In the genomic region with DNA sequence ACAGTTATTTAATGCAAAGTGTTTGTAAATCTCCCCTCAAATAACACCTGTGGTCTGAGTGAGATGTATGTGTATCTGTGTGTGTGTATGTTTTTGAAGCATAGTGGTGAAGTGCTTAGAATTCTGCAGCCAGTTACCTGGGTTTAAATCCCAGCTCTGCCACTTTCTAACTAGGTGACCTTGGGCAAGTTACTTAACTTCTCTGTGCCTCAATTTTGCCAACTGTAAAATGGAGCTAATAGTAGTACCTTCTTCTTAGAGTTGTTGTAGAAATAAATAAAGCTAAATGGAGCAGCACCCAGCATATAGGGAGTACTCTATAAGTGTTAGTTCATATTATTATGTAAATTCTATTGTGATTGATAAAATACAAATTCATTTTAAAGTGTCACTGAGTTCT, we compare ENCODE assay signal across 33 cellular contexts. TPM values are rescaled to one million over a fixed set of nuclear protein-coding genes. Genes with fewer than 3 reads are reported as not detected.
A peak's percentile ranks its signal among the peaks of the same experiment; 100 is the strongest.
DNase-seq lines count a peak whose midpoint lies in the region; ATAC-seq, FAIRE-seq and TF ChIP-seq lines count a peak whose summit lies in the region.
"Had no signal": no experiment of that assay in that cellular context is flagged by ENCODE, and none has a peak within 500 bp of the region (broad histone marks: within the 10 kb centered on the region; RNA-seq: fewer than 3 reads in every experiment).

No MANE protein-coding gene starts in this region.

- no peak for TF ChIP-seq EP300 in HepG2 (IDR thresholded peaks at IDR 0.05; ENCODE audit: low read depth in 2 of 2, low read length in 2 of 2)
- no peak for TF ChIP-seq EP300 in HepG2 (CRISPR knock-in tag; IDR thresholded peaks at IDR 0.05; ENCODE audit: borderline replicate concordance)

- H3K79me2 ChIP-seq in HepG2 (ENCODE audit: insufficient read depth, low read length): no peaks in the 10 kb centered on the region
- H3K79me2 ChIP-seq in MM.1S (ENCODE audit: low read length): no peaks in the 10 kb centered on the region

- no peaks in the 10 kb centered on the region for H3K9me2 ChIP-seq in MM.1S (replicated peaks; ENCODE audit: insufficient read depth, low read length)

- TF ChIP-seq CTCF in HepG2 (CRISPR knock-in tag; IDR thresholded peaks at IDR 0.05) (no peak), right lobe of liver (IDR thresholded peaks at IDR 0.05) (no peak), MM.1S (IDR thresholded peaks at IDR 0.05; ENCODE audit: low read length) (no peak), brain microvascular endothelial cell (IDR thresholded peaks at IDR 0.05; ENCODE audit: low read depth, low read length, missing control alignments) (no peak)

- POLR2A ChIA-PET in HepG2 (lab: Yijun Ruan, JAX): interaction anchor here (1.4 to 1.5 kb wide), 2 partner anchors 49 to 235 kb away, joined by 3 to 5 read pairs; a partner anchor contains a TSS

- TF ChIP-seq POLR2A in HepG2 (IDR thresholded peaks at IDR 0.05; ENCODE audit: insufficient read depth in 1 of 2, low read depth in 2 of 2, low read length in 2 of 2): no peak
- TF ChIP-seq POLR2A in right lobe of liver (IDR thresholded peaks at IDR 0.05): no peak

- H3K9ac ChIP-seq in HepG2 (ENCODE audit: insufficient read depth, low read depth, low read length): no peak overlapping the region
- H3K9ac ChIP-seq in MM.1S (ENCODE audit: low read length): no peak overlapping the region
- H3K9ac ChIP-seq: BLaER1; BLaER1 treated with 17β-estradiol and CSF1 and Interleukin-3, amounts not matched to agents 10 nM and 100 nM had no signal

- CTCF ChIA-PET in HepG2 (lab: Yijun Ruan, JAX; ENCODE audit: low intra/inter-chr PET ratio, low total read pairs): no interaction called here

- H3F3A ChIP-seq in MM.1S (ENCODE audit: insufficient read depth, low read length): no peaks in the 10 kb centered on the region

- H3K27me3 ChIP-seq in HepG2 (ENCODE audit: control insufficient read depth in 1 of 2, insufficient read depth in 2 of 2, low read length in 2 of 2): no peaks in the 10 kb centered on the region
- H3K27me3 ChIP-seq in right lobe of liver: no peaks in the 10 kb centered on the region
- no peaks in the 10 kb centered on the region for H3K27me3 ChIP-seq in MM.1S (replicated peaks; ENCODE audit: insufficient read depth, low read length)
- H3K27me3 ChIP-seq in brain microvascular endothelial cell (replicated peaks): no peaks in the 10 kb centered on the region
- H3K27me3 ChIP-seq: BE2C; BLaER1; BLaER1 treated with 17β-estradiol and CSF1 and Interleukin-3, amounts not matched to agents 10 nM and 100 nM had no signal

- no peak for FAIRE-seq in HepG2 (lab: Jason Lieb, UNC)
- FAIRE-seq: A204.1, A549, D721Med had no signal

- ATAC-seq in HepG2: no peak
- ATAC-seq in right lobe of liver: no peak
- ATAC-seq: A549; CD8-positive, alpha-beta T cell had no signal

- TF ChIP-seq RAD21 in HepG2 (CRISPR knock-in tag; IDR thresholded peaks at IDR 0.05): no peak

- no peaks in the 10 kb centered on the region for H3K36me3 ChIP-seq in HepG2 (replicated peaks in 1 of 2; ENCODE audit: control insufficient read depth in 1 of 2, insufficient read depth in 2 of 2, low read length in 2 of 2)
- no peaks in the 10 kb centered on the region for H3K36me3 ChIP-seq in right lobe of liver
- no peaks in the 10 kb centered on the region for H3K36me3 ChIP-seq in MM.1S (replicated peaks; ENCODE audit: insufficient read depth, low read length)
- no peaks in the 10 kb centered on the region for H3K36me3 ChIP-seq in brain microvascular endothelial cell (replicated peaks)
- H3K36me3 ChIP-seq: BE2C, BLaER1 had no signal

- no peak overlapping the region for H3K27ac ChIP-seq in HepG2 (ENCODE audit: extremely low read length, insufficient read depth, low read length)
- no peak overlapping the region for H3K27ac ChIP-seq in right lobe of liver
- H3K27ac ChIP-seq in MM.1S (ENCODE audit: low read length): no peak overlapping the region
- H3K27ac ChIP-seq in brain microvascular endothelial cell: no peak overlapping the region
- H3K27ac ChIP-seq: 22Rv1; A549; BLaER1; BLaER1 treated with 17β-estradiol and CSF1 and Interleukin-3, amounts not matched to agents 10 nM and 100 nM; C4-2B had no signal

- H3K4me1 ChIP-seq in HepG2 (ENCODE audit: insufficient read depth, low read length) (peaks cover 35% of the 10 kb centered on the region), right lobe of liver (no peaks in the 10 kb centered on the region), MM.1S (ENCODE audit: low read length) (peaks cover 6% of the 10 kb centered on the region; the same call in 1 of the 2 replicates)
- H3K4me1 ChIP-seq: A549, BE2C, BLaER1, Caco-2 had no signal

- H4K20me1 ChIP-seq in HepG2 (ENCODE audit: insufficient read depth, low read length) (no peaks in the 10 kb centered on the region), MM.1S (ENCODE audit: insufficient read depth, low read length) (no peaks in the 10 kb centered on the region)
- H4K20me1 ChIP-seq: BLaER1; BLaER1 treated with 17β-estradiol and CSF1 and Interleukin-3, amounts not matched to agents 10 nM and 100 nM had no signal

- no peaks in the 10 kb centered on the region for H3K9me3 ChIP-seq in HepG2 (ENCODE audit: low read length)
- H3K9me3 ChIP-seq in right lobe of liver: no peaks in the 10 kb centered on the region
- H3K9me3 ChIP-seq in MM.1S (replicated peaks; ENCODE audit: insufficient read depth, low read length): no peaks in the 10 kb centered on the region
- H3K9me3 ChIP-seq: A549; BE2C; BLaER1; BLaER1 treated with 17β-estradiol and CSF1 and Interleukin-3, amounts not matched to agents 10 nM and 100 nM; Caco-2 had no signal

- DNase-seq in HepG2 (ENCODE audit: low spot score): no peak
- no peak for DNase-seq in right lobe of liver
- DNase-seq in MM.1S: no peak
- no peak for DNase-seq in brain microvascular endothelial cell
- DNase-seq: 8988T; ACHN; AML-193; BE2C; C1 segment of cervical spinal cord; Caco-2; Calu3; CD4-positive, alpha-beta memory T cell; CD4-positive, alpha-beta T cell; CD4-positive, CD25-positive, alpha-beta regulatory T cell; CD8-positive, alpha-beta memory T cell; CD8-positive, alpha-beta T cell; COR-L47; DMS 273 treated with DMSO at 0.1 percent for 48 hours; DMS153; DMS53; DMS79; DMS79 treated with DMSO at 0.1 percent for 48 hours; DND-41; EL had no signal

- intact Hi-C loops in HepG2 (cut with micrococcal nuclease; ENCODE audit: unreplicated experiment) (no loop called here), right lobe of liver (cut with DNase I) (no loop called here)

- H3K4me2 ChIP-seq in HepG2 (ENCODE audit: low read depth, low read length) (no peak overlapping the region), MM.1S (ENCODE audit: low read depth, low read length) (peak overlapping the region; percentile 42)
- H3K4me2 ChIP-seq: A549; BLaER1; BLaER1 treated with 17β-estradiol and CSF1 and Interleukin-3, amounts not matched to agents 10 nM and 100 nM had no signal

- H2AFZ ChIP-seq in HepG2 (ENCODE audit: low read length): no peak overlapping the region
- no peak overlapping the region for H2AFZ ChIP-seq in MM.1S (ENCODE audit: low read length)

- H3K4me3 ChIP-seq in HepG2 (replicated peaks in 1 of 3; ENCODE audit: insufficient read depth in 1 of 3, low read depth in 2 of 3, low read length in 3 of 3) (no peak overlapping the region), right lobe of liver (no peak overlapping the region), MM.1S (ENCODE audit: low read length) (no peak overlapping the region), brain microvascular endothelial cell (ENCODE audit: low read depth, low read length) (no peak overlapping the region)
- H3K4me3 ChIP-seq: A549; BLaER1; BLaER1 treated with 17β-estradiol and CSF1 and Interleukin-3, amounts not matched to agents 10 nM and 100 nM had no signal

- in situ Hi-C loops in HepG2 (cut with HindIII; ENCODE audit: extremely low pct_ligation_motif_present, low pct_unique_long_range_greater_than_20kb) (no loop called here), brain microvascular endothelial cell (cut with HindIII; ENCODE audit: low pct_ligation_motif_present, low sequenced_read_pairs) (no loop called here)

- no TSS peak for BruUV-seq in HepG2 (replicated peaks; lab: Mats Ljungman, UMichigan)

TF ChIP-seq in HepG2, 621 proteins besides CTCF, POLR2A, EP300 and RAD21 (continues in another document):
- TF ChIP-seq, protein P1, sequence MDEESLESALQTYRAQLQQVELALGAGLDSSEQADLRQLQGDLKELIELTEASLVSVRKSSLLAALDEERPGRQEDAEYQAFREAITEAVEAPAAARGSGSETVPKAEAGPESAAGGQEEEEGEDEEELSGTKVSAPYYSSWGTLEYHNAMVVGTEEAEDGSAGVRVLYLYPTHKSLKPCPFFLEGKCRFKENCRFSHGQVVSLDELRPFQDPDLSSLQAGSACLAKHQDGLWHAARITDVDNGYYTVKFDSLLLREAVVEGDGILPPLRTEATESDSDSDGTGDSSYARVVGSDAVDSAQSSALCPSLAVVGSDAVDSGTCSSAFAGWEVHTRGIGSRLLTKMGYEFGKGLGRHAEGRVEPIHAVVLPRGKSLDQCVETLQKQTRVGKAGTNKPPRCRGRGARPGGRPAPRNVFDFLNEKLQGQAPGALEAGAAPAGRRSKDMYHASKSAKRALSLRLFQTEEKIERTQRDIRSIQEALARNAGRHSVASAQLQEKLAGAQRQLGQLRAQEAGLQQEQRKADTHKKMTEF (CRISPR knock-in tag; IDR thresholded peaks at IDR 0.05): no peak

RNA-seq across cellular contexts. Expression of a gene that starts 48.9 kb away (rescaled TPM):
- total RNA-seq in HepG2 (2016; rRNA removed; fragmentation: Illumina TruSeq; extraction: Trizol) (12.5 and 15.3 TPM in 2 replicates), right lobe of liver (1 to 10 TPM; 2.1 to 5.1 (median 4.4) TPM)
- total RNA-seq in HepG2 (2016; cell fraction: cytosol; rRNA removed; fragmentation: Illumina TruSeq; extraction: Trizol; ENCODE audit: low read depth): 1.3 and 1.5 TPM in 2 replicates
- 11.9 and 15.9 TPM in 2 replicates for total RNA-seq in HepG2 (2016; cell fraction: insoluble cytoplasmic fraction; rRNA removed; fragmentation: Illumina TruSeq; extraction: Trizol)
- total RNA-seq in HepG2 (2016; cell fraction: membrane; rRNA removed; fragmentation: Illumina TruSeq; extraction: Trizol): 7.3 and 8.5 TPM in 2 replicates
- 17.0 and 19.4 TPM in 2 replicates for total RNA-seq in HepG2 (2016; cell fraction: nucleus; rRNA removed; fragmentation: Illumina TruSeq; extraction: Trizol)
- 6.7 and 7.8 TPM in 2 replicates for polyA plus RNA-seq in HepG2 (2011; rRNA removed)
- 7.9 and 10.8 TPM in 2 replicates for polyA plus RNA-seq in HepG2 (2011; cell fraction: cytosol; rRNA removed)
- 9.1 and 10.7 TPM in 2 replicates for polyA plus RNA-seq in HepG2 (2011; cell fraction: nucleus; rRNA removed)
- 12.3 and 20.7 TPM in 2 replicates for polyA plus RNA-seq in HepG2 (2012)
- 1.3 and 1.4 TPM in 2 replicates for polyA plus RNA-seq in HepG2 (2016; cell fraction: cytosol; fragmentation: Illumina TruSeq; extraction: Trizol; ENCODE audit: low read depth)
- polyA plus RNA-seq in HepG2 (2016; cell fraction: insoluble cytoplasmic fraction; fragmentation: Illumina TruSeq; extraction: Trizol; ENCODE audit: low read depth): 9.8 and 11.3 TPM in 2 replicates
- polyA plus RNA-seq in HepG2 (2016; cell fraction: membrane; fragmentation: Illumina TruSeq; extraction: Trizol; ENCODE audit: low read depth): 4.6 and 4.7 TPM in 2 replicates
- 19.9 and 20.7 TPM in 2 replicates for polyA plus RNA-seq in HepG2 (2016; cell fraction: nucleus; fragmentation: Illumina TruSeq; extraction: Trizol; ENCODE audit: insufficient read depth, low read depth)
- 9.7 and 45.0 TPM in 2 replicates for polyA minus RNA-seq in HepG2 (2011; rRNA and poly(A)+ RNA removed; ENCODE audit: low replicate concordance)
- polyA minus RNA-seq in HepG2 (2011; cell fraction: cytosol; rRNA and poly(A)+ RNA removed): 14.3 and 16.0 TPM in 2 replicates
- polyA minus RNA-seq in HepG2 (2011; cell fraction: nucleus; rRNA and poly(A)+ RNA removed): 11.7 and 14.8 TPM in 2 replicates
- total RNA-seq: B cell had no signal
- polyA plus RNA-seq: AG04450 had no signal
